7 cellular contexts compared by ENCODE assay signal in the genomic region with DNA sequence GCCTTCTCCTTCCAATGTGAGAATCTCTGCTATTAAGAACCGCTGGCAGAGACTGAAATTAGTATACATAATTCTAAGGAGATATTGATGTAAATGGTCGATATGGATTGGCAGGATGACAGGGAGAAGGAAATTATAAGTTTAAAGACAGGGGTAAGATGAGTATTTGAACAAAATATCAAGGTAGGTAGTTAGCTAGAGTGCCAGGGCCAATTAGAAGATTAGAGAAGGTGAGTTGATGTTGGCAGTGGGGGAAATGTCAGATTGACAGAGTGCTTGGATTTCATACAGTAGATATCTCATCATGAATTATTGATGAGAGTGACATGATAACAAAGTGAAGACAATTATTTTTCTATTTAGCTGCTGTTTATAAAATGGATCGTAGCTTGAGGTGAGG.
"Had no signal": no experiment of that assay in that cellular context is flagged by ENCODE, and none has a peak within 500 bp of the region (broad histone marks: within the 10 kb centered on the region; RNA-seq: fewer than 3 reads in every experiment).

No MANE protein-coding gene starts in this region.

- DNase-seq: GDM1, GF-D8 had no signal

- ATAC-seq: GM12878 had no signal

- H3K4me3 ChIP-seq: GM12878 had no signal

- FAIRE-seq: G401.6, GM12878, GM12892, GM18507, GM19239 had no signal
